Comparison of ENCODE assay signal across 22 cellular contexts in genomic region chr2:71611247-71611646, GRCh38.
DNase-seq lines count a peak whose midpoint lies in the region; ATAC-seq and TF ChIP-seq lines count a peak whose summit lies in the region.
"Had no signal": no experiment of that assay in that cellular context is flagged by ENCODE, and none has a peak within 500 bp of the region (broad histone marks: within the 10 kb centered on the region; RNA-seq: fewer than 3 reads in every experiment).

No MANE protein-coding gene starts in this region.

- no peak overlapping the region for H3K4me3 ChIP-seq in left lung
- H3K4me3 ChIP-seq: A549; BLaER1 treated with 17β-estradiol and CSF1 and Interleukin-3, amounts not matched to agents 10 nM and 100 nM; body of pancreas; HAP-1; ovary; transverse colon had no signal

- POLR2A ChIA-PET in WTC11 (lab: Charles Lee) = no interaction called here

- intact Hi-C loops in left lung (cut with DNase I) = loop anchor here in 1 of 2 donors (5.0 kb wide), 1 partner anchor 186 kb away; no protein-coding TSS in a partner anchor
- intact Hi-C loops in sciatic nerve (cut with DNase I) = no loop called here

- no peaks in the 10 kb centered on the region for H3K36me3 Mint-ChIP-seq in WTC11
- H3K36me3 Mint-ChIP-seq: activated naive CD8-positive, alpha-beta T cell treated with anti-CD3 and anti-CD28 coated beads, Interleukin-2, amount 10 ng/mL, durations not matched to agents 7 days and 5 days; T-cell had no signal

- 0 out of 2 replicates have a peak, but pooled peaks cover 2% of the 10 kb centered on the region for H3K27me3 Mint-ChIP-seq in WTC11 (ENCODE audit: low read depth)

- no peak overlapping the region for H3K4me3 Mint-ChIP-seq in WTC11
- H3K4me3 Mint-ChIP-seq: activated naive CD8-positive, alpha-beta T cell treated with anti-CD3 and anti-CD28 coated beads, Interleukin-2, amount 10 ng/mL, durations not matched to agents 7 days and 5 days; activated T-cell treated with anti-CD3 and anti-CD28 coated beads, Interleukin-2, amount 50 U/mL, for 72 hours; T-cell had no signal

- H3K27me3 ChIP-seq in left lung = no peaks in the 10 kb centered on the region
- H3K27me3 ChIP-seq: BLaER1 treated with 17β-estradiol and CSF1 and Interleukin-3, amounts not matched to agents 10 nM and 100 nM; body of pancreas; ovary; transverse colon had no signal

- H3K9me3 ChIP-seq in left lung = no peaks in the 10 kb centered on the region
- H3K9me3 ChIP-seq: A549; BLaER1 treated with 17β-estradiol and CSF1 and Interleukin-3, amounts not matched to agents 10 nM and 100 nM; body of pancreas; HAP-1; ovary; transverse colon had no signal

- CTCF ChIA-PET in WTC11 (lab: Charles Lee) = no interaction called here

- ATAC-seq in WTC11 (no peak), left lung (no peak), sciatic nerve (no peak), GM19467 (IDR thresholded peaks at IDR 0.05; ENCODE audit: unreplicated experiment) (no peak), HG02840 (IDR thresholded peaks at IDR 0.05; ENCODE audit: low FRiP score, unreplicated experiment) (no peak)
- ATAC-seq: A549; activated T-cell treated with anti-CD3 and anti-CD28 coated beads, Interleukin-2, amount 50 U/mL, for 72 hours; body of pancreas; T-cell had no signal

- no peaks in the 10 kb centered on the region for H3K9me3 Mint-ChIP-seq in WTC11
- H3K9me3 Mint-ChIP-seq: activated naive CD8-positive, alpha-beta T cell treated with anti-CD3 and anti-CD28 coated beads, Interleukin-2, amount 10 ng/mL, durations not matched to agents 7 days and 5 days; activated T-cell treated with anti-CD3 and anti-CD28 coated beads, Interleukin-2, amount 50 U/mL, for 72 hours; T-cell had no signal

- H3K36me3 ChIP-seq in left lung = peaks cover 0 to 80% of the 10 kb centered on the region in 2 donors
- H3K36me3 ChIP-seq: HAP-1, ovary, transverse colon had no signal

- no peak overlapping the region for H3K27ac ChIP-seq in left lung
- H3K27ac ChIP-seq: A549; BLaER1 treated with 17β-estradiol and CSF1 and Interleukin-3, amounts not matched to agents 10 nM and 100 nM; body of pancreas; ovary; transverse colon had no signal

- TF ChIP-seq CTCF in WTC11 (IDR thresholded peaks at IDR 0.05) = no peak
- no peak for TF ChIP-seq CTCF in left lung (IDR thresholded peaks at IDR 0.05)

- H3K4me1 ChIP-seq in left lung = peaks cover 12 to 15% of the 10 kb centered on the region in 2 donors
- H3K4me1 ChIP-seq: HAP-1 had no signal

- no peaks in the 10 kb centered on the region; the same call in 1 of the 2 replicates for H3K4me1 Mint-ChIP-seq in WTC11
- H3K4me1 Mint-ChIP-seq: activated naive CD8-positive, alpha-beta T cell treated with anti-CD3 and anti-CD28 coated beads, Interleukin-2, amount 10 ng/mL, durations not matched to agents 7 days and 5 days; T-cell had no signal

- peak; percentile 40 for DNase-seq in activated CD8-positive, alpha-beta memory T cell treated with anti-CD3 and anti-CD28 coated beads for 24 hours
- DNase-seq in activated CD8-positive, alpha-beta memory T cell treated with anti-CD3 and anti-CD28 coated beads, Interleukin-2, amount 50 U/mL, for 4 hours = no peak
- DNase-seq in WTC11 (ENCODE audit: low spot score) (peak; percentile 6), left lung (peak; percentile 24 to 46), sciatic nerve (ENCODE audit: low spot score) (peak; percentile 27)
- no peak for DNase-seq in central memory CD4-positive, alpha-beta T cell
- DNase-seq: activated T-cell treated with anti-CD3 and anti-CD28 coated beads, Interleukin-2, amount 50 U/mL, for 72 hours; NCI-H1092 treated with DMSO at 0.1 percent for 48 hours; NCI-H2081 treated with DMSO at 0.1 percent for 48 hours; NCI-H524 treated with DMSO at 0.1 percent for 48 hours; stimulated activated CD4-positive, alpha-beta T cell treated with anti-CD3 and anti-CD28 coated beads, Interleukin-1b, Interleukin-23, amount 100 ng/mL, for 48 hours; stimulated activated naive CD4-positive, alpha-beta T cell; transverse colon had no signal

- no peak overlapping the region for H3K27ac Mint-ChIP-seq in WTC11
- H3K27ac Mint-ChIP-seq: activated naive CD8-positive, alpha-beta T cell treated with anti-CD3 and anti-CD28 coated beads, Interleukin-2, amount 10 ng/mL, durations not matched to agents 7 days and 5 days; activated T-cell treated with anti-CD3 and anti-CD28 coated beads, Interleukin-2, amount 50 U/mL, for 72 hours; T-cell had no signal

TF ChIP-seq in WTC11, 78 proteins besides CTCF, POLR2A, EP300 and RAD21:
- TF ChIP-seq ZBTB43 (CRISPR knock-in tag; IDR thresholded peaks at IDR 0.05) = no peak
- no peak for TF ChIP-seq FOXP4 (CRISPR knock-in tag; IDR thresholded peaks at IDR 0.05)
- no peak for TF ChIP-seq ELF4 (CRISPR knock-in tag; IDR thresholded peaks at IDR 0.05; ENCODE audit: low read depth)
- no peak for TF ChIP-seq JAZF1 (CRISPR knock-in tag; IDR thresholded peaks at IDR 0.05)
- no peak for TF ChIP-seq ZMAT4 (CRISPR knock-in tag; IDR thresholded peaks at IDR 0.05)
- TF ChIP-seq CREB1 (CRISPR knock-in tag; IDR thresholded peaks at IDR 0.05) = no peak
- no peak for TF ChIP-seq TCF7 (CRISPR knock-in tag; IDR thresholded peaks at IDR 0.05; ENCODE audit: low read depth)
- TF ChIP-seq ZNF232 (CRISPR knock-in tag; IDR thresholded peaks at IDR 0.05) = no peak
- TF ChIP-seq GRHL2 (CRISPR knock-in tag; IDR thresholded peaks at IDR 0.05; ENCODE audit: insufficient replicate concordance, severe bottlenecking) = no peak
- no peak for TF ChIP-seq NR2C2 (CRISPR knock-in tag; IDR thresholded peaks at IDR 0.05)
- no peak for TF ChIP-seq ZNF671 (CRISPR knock-in tag; IDR thresholded peaks at IDR 0.05)
- TF ChIP-seq SP1 (CRISPR knock-in tag; conservative IDR thresholded peaks at IDR 0.05) = no peak
- TF ChIP-seq FOXK1 (CRISPR knock-in tag; IDR thresholded peaks at IDR 0.05) = no peak

Comparison
In these comparisons a context has a peak if more than half of its experiments do, and no peak if none do; other contexts are left out.
1. DNase-seq: peak in activated CD8-positive, alpha-beta memory T cell treated with anti-CD3 and anti-CD28 coated beads for 24 hours (single experiment), WTC11 (single experiment), left lung (2 of 2) and sciatic nerve (single experiment); none in activated CD8-positive, alpha-beta memory T cell treated with anti-CD3 and anti-CD28 coated beads, Interleukin-2, amount 50 U/mL, for 4 hours (single experiment) and central memory CD4-positive, alpha-beta T cell (single experiment).